1 cellular context compared by ENCODE assay signal in the genomic region with DNA sequence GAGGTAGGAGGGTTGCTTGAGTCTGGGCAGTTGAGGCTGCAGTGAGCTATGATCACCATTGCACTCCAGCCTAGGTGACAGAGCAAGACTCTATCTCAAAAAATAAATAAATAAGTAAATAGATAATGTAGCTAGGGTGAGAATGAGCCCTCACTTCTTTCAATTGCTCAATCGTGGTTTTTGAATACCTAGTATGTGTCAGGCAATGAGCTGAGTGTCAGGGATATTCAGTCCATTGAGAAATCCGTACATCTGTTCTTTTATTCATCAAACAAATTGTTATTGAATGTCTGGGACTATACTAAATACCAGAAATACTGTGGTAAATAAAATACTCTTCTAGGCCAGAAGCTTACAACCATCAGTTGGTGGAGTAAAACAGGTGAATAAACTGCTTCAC.
TF ChIP-seq lines count a peak whose summit lies in the region.

No MANE protein-coding gene starts in this region.

TF ChIP-seq in GM12878, 131 proteins besides CTCF, POLR2A, EP300 and RAD21:
- TF ChIP-seq SMAD1 (IDR thresholded peaks at IDR 0.05; ENCODE audit: low read depth, partially characterized antibody) (no peak), STAT1 (conservative IDR thresholded peaks at IDR 0.05) (no peak), SREBF1 (IDR thresholded peaks at IDR 0.05; ENCODE audit: low read length) (no peak), NR2F1 (conservative IDR thresholded peaks at IDR 0.05) (no peak), KLF5 (IDR thresholded peaks at IDR 0.05; ENCODE audit: partially characterized antibody) (no peak), REST (IDR thresholded peaks at IDR 0.05; ENCODE audit: low read depth, low read length) (no peak), ZZZ3 (IDR thresholded peaks at IDR 0.05; ENCODE audit: control insufficient read depth, insufficient read length, low read depth) (no peak), NR2C2 (IDR thresholded peaks at IDR 0.05; ENCODE audit: borderline replicate concordance, control insufficient read depth, insufficient read length, low read depth) (no peak), SMARCA5 (IDR thresholded peaks at IDR 0.05) (no peak), MTA2 (IDR thresholded peaks at IDR 0.05; ENCODE audit: low read depth) (no peak), TARDBP (IDR thresholded peaks at IDR 0.05; ENCODE audit: borderline replicate concordance) (no peak), HDGF (IDR thresholded peaks at IDR 0.05) (no peak), ZBED1 (IDR thresholded peaks at IDR 0.05; ENCODE audit: borderline replicate concordance) (no peak)
- TF ChIP-seq, protein P1, sequence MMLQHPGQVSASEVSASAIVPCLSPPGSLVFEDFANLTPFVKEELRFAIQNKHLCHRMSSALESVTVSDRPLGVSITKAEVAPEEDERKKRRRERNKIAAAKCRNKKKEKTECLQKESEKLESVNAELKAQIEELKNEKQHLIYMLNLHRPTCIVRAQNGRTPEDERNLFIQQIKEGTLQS (IDR thresholded peaks at IDR 0.05; ENCODE audit: borderline replicate concordance, extremely low read depth, low read depth, low read length), result no peak
TF ChIP-seq in GM12878: peak in this region for 0.
